In genomic region chr1:156075775-156076204, GRCh38 we compare ENCODE assay signal across 14 cellular contexts. TPM values are rescaled to one million over a fixed set of nuclear protein-coding genes. Genes with fewer than 3 reads are reported as not detected.
DNase-seq lines count a peak whose midpoint lies in the region; ATAC-seq and TF ChIP-seq lines count a peak whose summit lies in the region.
"Had no signal": no experiment of that assay in that cellular context is flagged by ENCODE, and none has a peak within 500 bp of the region (broad histone marks: within the 10 kb centered on the region; RNA-seq: fewer than 3 reads in every experiment).

No MANE protein-coding gene starts in this region.

- no peak overlapping the region for H2AK5ac ChIP-seq in H9 (ENCODE audit: insufficient read length, low read length)

- no peak overlapping the region for H2AFZ ChIP-seq in H9 (ENCODE audit: low read length)

- ATAC-seq in right lobe of liver, result peak; percentile 46 to 57 (median 50)
- no peak for ATAC-seq in stimulated activated effector memory CD8-positive, alpha-beta T cell treated with anti-CD3 and anti-CD28 coated beads, Interleukin-12 subunit alpha, Interleukin-12 subunit beta, amount 100 ng/mL, for 72 hours
- ATAC-seq in HG02623 (IDR thresholded peaks at IDR 0.05; ENCODE audit: unreplicated experiment), result no peak
- no peak for ATAC-seq in GM21515 (IDR thresholded peaks at IDR 0.05; ENCODE audit: unreplicated experiment)

- no peaks in the 10 kb centered on the region for H3K36me3 ChIP-seq in right lobe of liver
- H3K36me3 ChIP-seq: prostate gland had no signal

- no peaks in the 10 kb centered on the region for H3K27me3 ChIP-seq in H9 (ENCODE audit: insufficient read depth, low read length)
- no peaks in the 10 kb centered on the region for H3K27me3 ChIP-seq in right lobe of liver

- DNase-seq in H9 (peak; percentile 29), right lobe of liver (peak in 1 of 3 donors; percentile 60), retina (no peak)
- no peak for DNase-seq in activated naive CD8-positive, alpha-beta T cell treated with anti-CD3 and anti-CD28 coated beads for 36 hours
- no peak for DNase-seq in stimulated activated effector memory CD8-positive, alpha-beta T cell treated with anti-CD3 and anti-CD28 coated beads, Interleukin-12 subunit alpha, Interleukin-12 subunit beta, amount 100 ng/mL, for 72 hours (ENCODE audit: low spot score in 2 of 2)
- DNase-seq in activated CD4-positive, alpha-beta T cell treated with anti-CD3 and anti-CD28 coated beads for 4 hours, result no peak
- DNase-seq: activated naive CD4-positive, alpha-beta T cell treated with anti-CD3 and anti-CD28 coated beads, Interleukin-2, amount 50 U/mL, for 16 hours; stimulated activated CD4-positive, alpha-beta T cell treated with anti-CD3 and anti-CD28 coated beads, Interleukin-4, amount 100 ng/mL, for 24 hours; T-helper 2 cell had no signal

- no peaks in the 10 kb centered on the region for H3K27me3 Mint-ChIP-seq in H9 (ENCODE audit: low read depth)
- no peaks in the 10 kb centered on the region for H3K27me3 Mint-ChIP-seq in activated naive CD8-positive, alpha-beta T cell treated with anti-CD3 and anti-CD28 coated beads for 36 hours

- H3K4me1 ChIP-seq in H9 (ENCODE audit: insufficient read depth, low read length) (peaks cover 32% of the 10 kb centered on the region), right lobe of liver (peaks cover 0 to 25% (median 4%) of the 10 kb centered on the region in 4 donors)
- H3K4me1 ChIP-seq: prostate gland had no signal

- H3K4me2 ChIP-seq in H9 (ENCODE audit: insufficient read depth, insufficient read length, low read length), result peak overlapping the region; percentile 0

- peak overlapping the region; percentile 15 to 95 (median 16); a peak in 4 of 7 replicates for H3K27ac Mint-ChIP-seq in H9
- no peak overlapping the region for H3K27ac Mint-ChIP-seq in activated naive CD8-positive, alpha-beta T cell treated with anti-CD3 and anti-CD28 coated beads for 36 hours
- no peak overlapping the region for H3K27ac Mint-ChIP-seq in stimulated activated effector memory CD8-positive, alpha-beta T cell treated with anti-CD3 and anti-CD28 coated beads, Interleukin-12 subunit alpha, Interleukin-12 subunit beta, amount 100 ng/mL, for 72 hours
- H3K27ac Mint-ChIP-seq: stimulated activated naive CD8-positive, alpha-beta T cell treated with anti-CD3 and anti-CD28 coated beads, Interleukin-15, Interleukin-2, amounts not matched to agents 100 ng/mL and 50 ng/mL, for 24 hours had no signal

- TF ChIP-seq CTCF in H9 (conservative IDR thresholded peaks at IDR 0.05), result no peak
- TF ChIP-seq CTCF in right lobe of liver (IDR thresholded peaks at IDR 0.05), result no peak

- no peak overlapping the region for H3K9ac ChIP-seq in H9 (ENCODE audit: extremely low read depth, insufficient read length, low read length)

- no CpG with 5 or more reads among the region's 4 CpGs for WGBS in H9 (ENCODE audit: extremely low coverage, insufficient read length, low lambda C conversion rate)
- 20% methylated on average over 4 of the region's 4 CpGs for WGBS in right lobe of liver (ENCODE audit: insufficient coverage, low coverage, low lambda C conversion rate, missing lambda C conversion rate)

- peaks cover 21% of the 10 kb centered on the region; the same call in 1 of the 2 replicates for H3K79me2 ChIP-seq in H9 (ENCODE audit: insufficient read depth, low read length)

- H4K8ac ChIP-seq in H9 (replicated peaks; ENCODE audit: insufficient read length, low read depth, low read length), result no peak overlapping the region

- peaks cover 15 to 57% (median 57%) of the 10 kb centered on the region in 3 experiments; a peak in 6 of 7 replicates for H3K36me3 Mint-ChIP-seq in H9 (ENCODE audit: insufficient read depth in 1 of 3, low read depth in 3 of 3)
- H3K36me3 Mint-ChIP-seq in activated naive CD8-positive, alpha-beta T cell treated with anti-CD3 and anti-CD28 coated beads for 36 hours, result no peaks in the 10 kb centered on the region
- H3K36me3 Mint-ChIP-seq in stimulated activated effector memory CD8-positive, alpha-beta T cell treated with anti-CD3 and anti-CD28 coated beads, Interleukin-12 subunit alpha, Interleukin-12 subunit beta, amount 100 ng/mL, for 72 hours, result no peaks in the 10 kb centered on the region

- H3K9me3 Mint-ChIP-seq in H9, result no peaks in the 10 kb centered on the region
- H3K9me3 Mint-ChIP-seq in activated naive CD8-positive, alpha-beta T cell treated with anti-CD3 and anti-CD28 coated beads for 36 hours, result no peaks in the 10 kb centered on the region
- H3K9me3 Mint-ChIP-seq in stimulated activated effector memory CD8-positive, alpha-beta T cell treated with anti-CD3 and anti-CD28 coated beads, Interleukin-12 subunit alpha, Interleukin-12 subunit beta, amount 100 ng/mL, for 72 hours, result no peaks in the 10 kb centered on the region
- H3K9me3 Mint-ChIP-seq: stimulated activated naive CD8-positive, alpha-beta T cell treated with anti-CD3 and anti-CD28 coated beads, Interleukin-15, Interleukin-2, amounts not matched to agents 100 ng/mL and 50 ng/mL, for 24 hours had no signal

- H3K9me3 ChIP-seq in H9 (ENCODE audit: control insufficient read depth, low read depth, low read length), result no peaks in the 10 kb centered on the region
- H3K9me3 ChIP-seq in right lobe of liver, result no peaks in the 10 kb centered on the region
- H3K9me3 ChIP-seq: prostate gland had no signal

- H3K79me1 ChIP-seq in H9 (ENCODE audit: insufficient read depth, low read depth, low read length, poor library complexity, severe bottlenecking), result no peaks in the 10 kb centered on the region

- peak; percentile 85 for TF ChIP-seq POLR2A in right lobe of liver (IDR thresholded peaks at IDR 0.05)

- H3K56ac ChIP-seq in H9 (ENCODE audit: insufficient read length, low read depth, low read length), result no peak overlapping the region

- no peak overlapping the region for H3K23ac ChIP-seq in H9 (ENCODE audit: insufficient read length, low read depth, low read length)

- intact Hi-C loops in right lobe of liver (cut with DNase I), result no loop called here

- H4K20me1 ChIP-seq in H9 (ENCODE audit: control insufficient read depth, insufficient read depth, insufficient read length), result no peaks in the 10 kb centered on the region

- H2BK20ac ChIP-seq in H9 (ENCODE audit: low read depth, low read length, poor library complexity, severe bottlenecking), result no peak overlapping the region

- H3K4me3 ChIP-seq in right lobe of liver, result peak overlapping the region; percentile 74 to 79 (median 76)

- peak overlapping the region; percentile 20 to 61; a peak in 4 of 5 replicates for H3K4me3 Mint-ChIP-seq in H9
- peak overlapping the region; percentile 33 for H3K4me3 Mint-ChIP-seq in activated naive CD8-positive, alpha-beta T cell treated with anti-CD3 and anti-CD28 coated beads for 36 hours
- peak overlapping the region; percentile 22 for H3K4me3 Mint-ChIP-seq in stimulated activated effector memory CD8-positive, alpha-beta T cell treated with anti-CD3 and anti-CD28 coated beads, Interleukin-12 subunit alpha, Interleukin-12 subunit beta, amount 100 ng/mL, for 72 hours

- no peak overlapping the region for H3K14ac ChIP-seq in H9 (ENCODE audit: insufficient read depth, low read length)

- peaks cover 79 to 88% of the 10 kb centered on the region in 2 experiments for H3K4me1 Mint-ChIP-seq in H9
- H3K4me1 Mint-ChIP-seq in activated naive CD8-positive, alpha-beta T cell treated with anti-CD3 and anti-CD28 coated beads for 36 hours, result no peaks in the 10 kb centered on the region
- peaks cover 6% of the 10 kb centered on the region for H3K4me1 Mint-ChIP-seq in stimulated activated effector memory CD8-positive, alpha-beta T cell treated with anti-CD3 and anti-CD28 coated beads, Interleukin-12 subunit alpha, Interleukin-12 subunit beta, amount 100 ng/mL, for 72 hours

- H3K23me2 ChIP-seq in H9 (ENCODE audit: insufficient read length, low read depth, low read length, poor library complexity, severe bottlenecking), result peaks cover 10% of the 10 kb centered on the region

- no peak overlapping the region for H2BK5ac ChIP-seq in H9 (ENCODE audit: insufficient read length, low read length)

- H3T11ph ChIP-seq in H9 (ENCODE audit: low read length), result no peak overlapping the region

- no peak overlapping the region for H2BK12ac ChIP-seq in H9 (ENCODE audit: insufficient read length, low read depth, low read length)

- no peak overlapping the region for H2BK15ac ChIP-seq in H9 (ENCODE audit: low read depth, low read length)

- no peak overlapping the region for H3K4ac ChIP-seq in H9 (ENCODE audit: low read depth, low read length)

- H2BK120ac ChIP-seq in H9 (ENCODE audit: low read depth, low read length, poor library complexity, severe bottlenecking), result no peak overlapping the region

- H4K5ac ChIP-seq in H9 (ENCODE audit: insufficient read length, low read depth, low read length), result no peak overlapping the region

- H3K18ac ChIP-seq in H9 (ENCODE audit: insufficient read length, low read depth, low read length), result no peak overlapping the region

- no peak overlapping the region for H4K91ac ChIP-seq in H9 (ENCODE audit: insufficient read length, low read depth, low read length)

- no peak overlapping the region for H3K27ac ChIP-seq in H9 (ENCODE audit: insufficient read length, low read depth, low read length)
- H3K27ac ChIP-seq in right lobe of liver, result peak overlapping the region; percentile 32 to 67 (median 47)
- H3K27ac ChIP-seq: HL-60 had no signal

RNA-seq across cellular contexts. Expression of gene MEX3A, which starts 6.5 kb away (rescaled TPM):
- total RNA-seq in H9 (2021) (64.6 and 68.0 TPM in 2 replicates), right lobe of liver (1 to 10 TPM in 1 of 6 experiments, under 1 TPM in 5; 0.35 to 1.4 (median 0.83) TPM)
- total RNA-seq in activated naive CD8-positive, alpha-beta T cell treated with anti-CD3 and anti-CD28 coated beads for 36 hours, result under 1 TPM; 0.34 to 0.35 TPM

RNA-seq across cellular contexts. Expression of gene RAB25, which starts 14.8 kb away (rescaled TPM):
- total RNA-seq in H9 (2021) (42.8 and 43.1 TPM in 2 replicates), right lobe of liver (1 to 10 TPM in 2 of 6 experiments, under 1 TPM in 4; 0.40 to 3.2 (median 0.77) TPM)
- total RNA-seq in activated naive CD8-positive, alpha-beta T cell treated with anti-CD3 and anti-CD28 coated beads for 36 hours, result under 1 TPM; 0.64 to 0.99 TPM

RNA-seq across cellular contexts. Expression of gene LAMTOR2, which starts 21.2 kb away (rescaled TPM):
- total RNA-seq in H9 (2021) (50.6 and 55.0 TPM in 2 replicates), right lobe of liver (10 to 100 TPM; 49.4 to 71.0 (median 60.3) TPM)
- total RNA-seq in activated naive CD8-positive, alpha-beta T cell treated with anti-CD3 and anti-CD28 coated beads for 36 hours, result 10 to 100 TPM; 45.9 to 49.1 TPM

RNA-seq across cellular contexts. Expression of gene UBQLN4, which starts 22.2 kb away (rescaled TPM):
- total RNA-seq in H9 (2021) (45.6 and 49.4 TPM in 2 replicates), right lobe of liver (10 to 100 TPM; 19.0 to 25.5 (median 21.0) TPM)
- 10 to 100 TPM; 42.6 to 47.1 TPM for total RNA-seq in activated naive CD8-positive, alpha-beta T cell treated with anti-CD3 and anti-CD28 coated beads for 36 hours

RNA-seq across cellular contexts. Expression of gene LMNA, which starts 38.7 kb away (rescaled TPM):
- total RNA-seq in H9 (2021), result 51.0 and 52.7 TPM in 2 replicates
- total RNA-seq in activated naive CD8-positive, alpha-beta T cell treated with anti-CD3 and anti-CD28 coated beads for 36 hours, result 10 to 100 TPM; 32.3 to 37.8 TPM
- 100 to 1,000 TPM in 3 of 6 experiments, 10 to 100 TPM in 3; 79.4 to 129 (median 98.8) TPM for total RNA-seq in right lobe of liver

Comparison
In these comparisons a context has a peak if more than half of its experiments do, and no peak if none do; other contexts are left out.
1. H3K27ac Mint-ChIP-seq: peak in H9 (3 of 3); none in activated naive CD8-positive, alpha-beta T cell treated with anti-CD3 and anti-CD28 coated beads for 36 hours (single experiment) and stimulated activated effector memory CD8-positive, alpha-beta T cell treated with anti-CD3 and anti-CD28 coated beads, Interleukin-12 subunit alpha, Interleukin-12 subunit beta, amount 100 ng/mL, for 72 hours (single experiment).
2. ATAC-seq: peak in right lobe of liver (4 of 4); none in stimulated activated effector memory CD8-positive, alpha-beta T cell treated with anti-CD3 and anti-CD28 coated beads, Interleukin-12 subunit alpha, Interleukin-12 subunit beta, amount 100 ng/mL, for 72 hours (single experiment), HG02623 (single experiment) and GM21515 (single experiment).
3. RNA of gene MEX3A, which starts 6.5 kb away (total RNA-seq): 64.6 to 68.0 TPM in H9; 0.35 to 1.4 TPM in right lobe of liver and 0.34 to 0.35 TPM in activated naive CD8-positive, alpha-beta T cell treated with anti-CD3 and anti-CD28 coated beads for 36 hours; every median in the first group is over 10 times any median in the second.
4. RNA of gene RAB25, which starts 14.8 kb away (total RNA-seq): 42.8 to 43.1 TPM in H9; 0.64 to 0.99 TPM in activated naive CD8-positive, alpha-beta T cell treated with anti-CD3 and anti-CD28 coated beads for 36 hours and 0.40 to 3.2 TPM in right lobe of liver; every median in the first group is over 10 times any median in the second.
5. Peak in every context shown above with its lines, with median percentiles within 50 percentile points of each other: H3K4me3 Mint-ChIP-seq.